In genomic region chr7:19747740-19748339, GRCh38 we compare ENCODE assay signal across 8 cellular contexts. TPM values are rescaled to one million over a fixed set of nuclear protein-coding genes. Genes with fewer than 3 reads are reported as not detected.
A peak's percentile ranks its signal among the peaks of the same experiment; 100 is the strongest.
DNase-seq lines count a peak whose midpoint lies in the region; ATAC-seq and TF ChIP-seq lines count a peak whose summit lies in the region.

No MANE protein-coding gene starts in this region.

- TF ChIP-seq CTCF in CD14-positive monocyte (IDR thresholded peaks at IDR 0.05) = peak; percentile 74
- peak; percentile 48 for TF ChIP-seq CTCF in astrocyte of the cerebellum (IDR thresholded peaks at IDR 0.05; ENCODE audit: low read depth, low read length, missing control alignments)
- peak; percentile 51 to 68 (median 60) for TF ChIP-seq CTCF in right lobe of liver (IDR thresholded peaks at IDR 0.05)

- no peaks in the 10 kb centered on the region for H3K4me1 ChIP-seq in right lobe of liver

- no peaks in the 10 kb centered on the region for H3K9me3 ChIP-seq in right lobe of liver
- no peaks in the 10 kb centered on the region for H3K9me3 ChIP-seq in T-helper 17 cell (ENCODE audit: control insufficient read depth, low read length, poor library complexity, severe bottlenecking)

- H3K27ac Mint-ChIP-seq in CD14-positive monocyte = no peak overlapping the region
- no peak overlapping the region for H3K27ac Mint-ChIP-seq in T-helper 17 cell

- intact Hi-C loops in CD14-positive monocyte (cut with micrococcal nuclease) = loop anchor here in 1 of 2 donors (5.0 kb wide), 1 partner anchor 849 kb away; no protein-coding TSS in a partner anchor
- intact Hi-C loops in right lobe of liver (cut with DNase I) = loop anchor here in 1 of 2 donors (10.0 kb wide), 1 partner anchor 847 kb away; no protein-coding TSS in a partner anchor

- H3K4me3 ChIP-seq in astrocyte of the cerebellum (ENCODE audit: low read depth, low read length) = no peak overlapping the region
- H3K4me3 ChIP-seq in right lobe of liver = no peak overlapping the region

- H3K4me1 Mint-ChIP-seq in CD14-positive monocyte (no peaks in the 10 kb centered on the region), T-helper 17 cell (peaks cover 6% of the 10 kb centered on the region)
- H3K4me1 Mint-ChIP-seq in activated T-cell treated with anti-CD3 and anti-CD28 coated beads, Interleukin-2, amount 50 U/mL, for 4 hours (ENCODE audit: low read depth) = no peaks in the 10 kb centered on the region

- TF ChIP-seq POLR2A in right lobe of liver (IDR thresholded peaks at IDR 0.05) = no peak

- H3K36me3 ChIP-seq in right lobe of liver = no peaks in the 10 kb centered on the region

- no peak overlapping the region for H3K27ac ChIP-seq in right lobe of liver

- ATAC-seq in GM21723 (IDR thresholded peaks at IDR 0.05; ENCODE audit: unreplicated experiment) (peak; percentile 71), right lobe of liver (peak; percentile 70 to 74 (median 72)), T-helper 17 cell (no peak), HG03097 (IDR thresholded peaks at IDR 0.05; ENCODE audit: low FRiP score, unreplicated experiment) (no peak)
- no peak for ATAC-seq in activated T-cell treated with anti-CD3 and anti-CD28 coated beads, Interleukin-2, amount 50 U/mL, for 4 hours

- H3K27me3 Mint-ChIP-seq in CD14-positive monocyte (ENCODE audit: low read depth in 3 of 3) (peaks cover 0 to 5% (median 2%) of the 10 kb centered on the region in 3 donors), T-helper 17 cell (peaks cover 16% of the 10 kb centered on the region)
- H3K27me3 Mint-ChIP-seq in activated T-cell treated with anti-CD3 and anti-CD28 coated beads, Interleukin-2, amount 50 U/mL, for 4 hours (ENCODE audit: low read depth) = peaks cover 7% of the 10 kb centered on the region

- DNase-seq in CD14-positive monocyte (ENCODE audit: low spot score) = no peak
- peak; percentile 45 for DNase-seq in NCI-H2171 treated with DMSO at 0.1 percent for 48 hours (lab: John Stamatoyannopoulos, UW)
- DNase-seq in astrocyte of the cerebellum (ENCODE audit: low read depth) = peak; percentile 38
- no peak for DNase-seq in right lobe of liver
- no peak for DNase-seq in T-helper 17 cell
- DNase-seq in activated T-cell treated with anti-CD3 and anti-CD28 coated beads, Interleukin-2, amount 50 U/mL, for 4 hours = no peak

- H3K9me3 Mint-ChIP-seq in CD14-positive monocyte = no peaks in the 10 kb centered on the region
- no peaks in the 10 kb centered on the region for H3K9me3 Mint-ChIP-seq in activated T-cell treated with anti-CD3 and anti-CD28 coated beads, Interleukin-2, amount 50 U/mL, for 4 hours

- no peaks in the 10 kb centered on the region for H3K27me3 ChIP-seq in right lobe of liver

- in situ Hi-C loops in astrocyte of the cerebellum (cut with HindIII; ENCODE audit: low sequenced_read_pairs) = no loop called here

- H3K4me3 Mint-ChIP-seq in CD14-positive monocyte (no peak overlapping the region), T-helper 17 cell (no peak overlapping the region)
- H3K4me3 Mint-ChIP-seq in activated T-cell treated with anti-CD3 and anti-CD28 coated beads, Interleukin-2, amount 50 U/mL, for 4 hours = no peak overlapping the region

- WGBS in right lobe of liver (ENCODE audit: insufficient coverage, low coverage, low lambda C conversion rate, missing lambda C conversion rate) = 27% methylated on average over 4 of the region's 4 CpGs

- H3K36me3 Mint-ChIP-seq in CD14-positive monocyte (no peaks in the 10 kb centered on the region), T-helper 17 cell (ENCODE audit: low read depth) (no peaks in the 10 kb centered on the region)
- H3K36me3 Mint-ChIP-seq in activated T-cell treated with anti-CD3 and anti-CD28 coated beads, Interleukin-2, amount 50 U/mL, for 4 hours (ENCODE audit: insufficient read depth) = no peaks in the 10 kb centered on the region

RNA-seq across cellular contexts. Expression of gene TMEM196, which starts 25.6 kb away (rescaled TPM):
- not detected for polyA plus RNA-seq in CD14-positive monocyte
- total RNA-seq in right lobe of liver = not detected
- total RNA-seq in T-helper 17 cell = not detected
- total RNA-seq in activated T-cell treated with anti-CD3 and anti-CD28 coated beads, Interleukin-2, amount 50 U/mL, for 4 hours = not detected

RNA-seq across cellular contexts. Expression of gene POLR1F, which starts 39.0 kb away (rescaled TPM):
- polyA plus RNA-seq in CD14-positive monocyte = 10 to 100 TPM; 11.7 to 17.9 TPM
- total RNA-seq in right lobe of liver = 10 to 100 TPM in 1 of 6 experiments, 1 to 10 TPM in 5; 2.9 to 10.1 (median 6.2) TPM
- total RNA-seq in T-helper 17 cell = 10 to 100 TPM; 25.1 to 28.2 TPM
- total RNA-seq in activated T-cell treated with anti-CD3 and anti-CD28 coated beads, Interleukin-2, amount 50 U/mL, for 4 hours = 10 to 100 TPM; 38.7 to 43.4 (median 38.9) TPM

Comparison
In these comparisons a context has a peak if more than half of its experiments do, and no peak if none do; other contexts are left out.
1. DNase-seq: peak in NCI-H2171 treated with DMSO at 0.1 percent for 48 hours (single experiment) and astrocyte of the cerebellum (single experiment); none in CD14-positive monocyte (single experiment), right lobe of liver (0 of 3), T-helper 17 cell (0 of 3) and activated T-cell treated with anti-CD3 and anti-CD28 coated beads, Interleukin-2, amount 50 U/mL, for 4 hours (single experiment).
2. ATAC-seq: peak in GM21723 (single experiment) and right lobe of liver (4 of 4); none in T-helper 17 cell (single experiment), HG03097 (single experiment) and activated T-cell treated with anti-CD3 and anti-CD28 coated beads, Interleukin-2, amount 50 U/mL, for 4 hours (0 of 2).
3. Peak in every context shown above with its lines, with median percentiles within 50 percentile points of each other: CTCF ChIP-seq.